ENCODE assay signal across 9 cellular contexts in genomic region chr9:122125891-122126331, GRCh38. TPM values are rescaled to one million over a fixed set of nuclear protein-coding genes. Genes with fewer than 3 reads are reported as not detected.
DNase-seq lines count a peak whose midpoint lies in the region; ATAC-seq and TF ChIP-seq lines count a peak whose summit lies in the region.
"Had no signal": no experiment of that assay in that cellular context is flagged by ENCODE, and none has a peak within 500 bp of the region (broad histone marks: within the 10 kb centered on the region; RNA-seq: fewer than 3 reads in every experiment).

No MANE protein-coding gene starts in this region.

- H3K4me1 Mint-ChIP-seq in HFFc6 (ENCODE audit: low read depth) = peaks cover 24% of the 10 kb centered on the region

- peak; percentile 8 for ATAC-seq in sciatic nerve
- no peak for ATAC-seq in GM19452 (IDR thresholded peaks at IDR 0.05; ENCODE audit: unreplicated experiment)
- ATAC-seq in stimulated activated naive CD8-positive, alpha-beta T cell treated with anti-CD3 and anti-CD28 coated beads, Interleukin-15, Interleukin-2, amounts not matched to agents 100 U/mL and 50 U/mL, for 24 hours = no peak

- peak overlapping the region; percentile 82 for H3K4me3 Mint-ChIP-seq in HFFc6

- H3K4me3 ChIP-seq in astrocyte of the spinal cord (ENCODE audit: low read depth, low read length) (no peak overlapping the region), iPS-11a (ENCODE audit: low read depth, low read length) (peak overlapping the region; percentile 45)

- no peak for TF ChIP-seq CTCF in HFFc6 (IDR thresholded peaks at IDR 0.05)
- no peak for TF ChIP-seq CTCF in astrocyte of the spinal cord (IDR thresholded peaks at IDR 0.05; ENCODE audit: low read depth, low read length)

- H3K27ac Mint-ChIP-seq in HFFc6 = peak overlapping the region; percentile 87
- H3K27ac Mint-ChIP-seq: activated naive CD4-positive, alpha-beta T cell treated with anti-CD3 and anti-CD28 coated beads for 36 hours had no signal

- H3K27me3 Mint-ChIP-seq in HFFc6 (ENCODE audit: insufficient read depth) = peaks cover 7% of the 10 kb centered on the region; the same call in 1 of the 2 replicates

- intact Hi-C loops in sciatic nerve (cut with DNase I) = loop anchor here (2.0 kb wide), 1 partner anchor 221 kb away; no protein-coding TSS in a partner anchor

- H3K9me3 Mint-ChIP-seq in HFFc6 = no peaks in the 10 kb centered on the region
- H3K9me3 Mint-ChIP-seq: activated naive CD4-positive, alpha-beta T cell treated with anti-CD3 and anti-CD28 coated beads for 36 hours had no signal

- DNase-seq in HFFc6 = peak; percentile 39
- peak; percentile 5 for DNase-seq in astrocyte of the spinal cord (ENCODE audit: low read depth, low spot score)
- DNase-seq in sciatic nerve (ENCODE audit: low spot score) = no peak
- no peak for DNase-seq in SKM-1 (lab: John Stamatoyannopoulos, UW; ENCODE audit: unreplicated experiment)
- no peak for DNase-seq in NCI-H1694 treated with DMSO at 0.1 percent for 48 hours (lab: John Stamatoyannopoulos, UW)
- no peak for DNase-seq in stimulated activated naive CD8-positive, alpha-beta T cell treated with anti-CD3 and anti-CD28 coated beads, Interleukin-15, Interleukin-2, amounts not matched to agents 100 U/mL and 50 U/mL, for 24 hours

- no peaks in the 10 kb centered on the region for H3K36me3 Mint-ChIP-seq in HFFc6 (ENCODE audit: low read depth)

- in situ Hi-C loops in astrocyte of the spinal cord (cut with HindIII; ENCODE audit: low sequenced_read_pairs) = loop anchor here (10.0 kb wide), 1 partner anchor 229 kb away; no protein-coding TSS in a partner anchor

RNA-seq across cellular contexts. Expression of gene TTLL11, which starts 32.8 kb away (rescaled TPM):
- total RNA-seq in HFFc6 (2021; fragmentation: NEBNext Ultra II Directional; extraction: Animal tissue kit (Norgen Biotek cat#: 25700)) = 10 to 100 TPM in 1 of 6 experiments, 1 to 10 TPM in 5; 6.9 to 10.2 (median 8.3) TPM
- total RNA-seq in sciatic nerve = 14.2 TPM

RNA-seq across cellular contexts. Expression of gene NDUFA8, which starts 33.7 kb away (rescaled TPM):
- total RNA-seq in HFFc6 (2021; fragmentation: NEBNext Ultra II Directional; extraction: Animal tissue kit (Norgen Biotek cat#: 25700)) = 10 to 100 TPM; 67.4 to 76.6 (median 72.8) TPM
- 31.9 TPM for total RNA-seq in sciatic nerve

RNA-seq across cellular contexts. Expression of gene MORN5, which starts 33.8 kb away (rescaled TPM):
- total RNA-seq in HFFc6 (2021; fragmentation: NEBNext Ultra II Directional; extraction: Animal tissue kit (Norgen Biotek cat#: 25700)) = not detected
- not detected for total RNA-seq in sciatic nerve
- total RNA-seq: activated naive CD4-positive, alpha-beta T cell treated with anti-CD3 and anti-CD28 coated beads for 36 hours had no signal

Comparison
In these comparisons a context has a peak if more than half of its experiments do, and no peak if none do; other contexts are left out.
1. DNase-seq: peak in HFFc6 (single experiment) and astrocyte of the spinal cord (single experiment); none in sciatic nerve (single experiment), SKM-1 (single experiment), NCI-H1694 treated with DMSO at 0.1 percent for 48 hours (single experiment) and stimulated activated naive CD8-positive, alpha-beta T cell treated with anti-CD3 and anti-CD28 coated beads, Interleukin-15, Interleukin-2, amounts not matched to agents 100 U/mL and 50 U/mL, for 24 hours (single experiment).